9 cellular contexts compared by ENCODE assay signal in the genomic region with DNA sequence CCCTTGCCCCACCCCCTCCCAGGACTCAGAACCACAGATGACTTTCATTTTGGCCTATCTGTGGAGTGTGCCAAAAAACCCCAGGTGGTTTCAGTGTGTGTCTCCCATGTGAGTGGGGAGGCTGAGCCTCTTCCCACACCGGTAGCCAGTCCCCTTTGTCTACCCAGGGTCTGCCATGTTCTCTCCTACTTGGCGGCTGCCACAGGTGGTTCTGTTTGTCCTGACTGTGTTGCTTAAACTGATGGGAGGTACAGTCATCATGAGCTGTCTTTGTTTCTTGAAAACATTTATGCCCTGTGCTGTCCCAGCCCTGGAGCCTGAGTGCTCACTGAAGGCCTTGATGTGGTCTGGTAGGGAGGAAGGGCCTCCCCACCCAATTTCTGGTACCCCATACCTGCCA. TPM values are rescaled to one million over a fixed set of nuclear protein-coding genes. Genes with fewer than 3 reads are reported as not detected.
DNase-seq lines count a peak whose midpoint lies in the region; ATAC-seq and TF ChIP-seq lines count a peak whose summit lies in the region.
"Had no signal": no experiment of that assay in that cellular context is flagged by ENCODE, and none has a peak within 500 bp of the region (broad histone marks: within the 10 kb centered on the region; RNA-seq: fewer than 3 reads in every experiment).

No MANE protein-coding gene starts in this region.

- peak overlapping the region; percentile 52 for H3K27ac Mint-ChIP-seq in activated CD8-positive, alpha-beta memory T cell treated with anti-CD3 and anti-CD28 coated beads, Interleukin-2, amount 10 ng/mL, durations not matched to agents 7 days and 5 days

- intact Hi-C loops in tibial artery (cut with DNase I; ENCODE audit: low total_unique reads), result no loop called here
- intact Hi-C loops in vagina (cut with DNase I), result no loop called here

- no peaks in the 10 kb centered on the region for H3K9me3 Mint-ChIP-seq in activated CD8-positive, alpha-beta memory T cell treated with anti-CD3 and anti-CD28 coated beads, Interleukin-2, amount 10 ng/mL, durations not matched to agents 7 days and 5 days (ENCODE audit: low read depth)

- H3K9me3 ChIP-seq in tibial artery (no peaks in the 10 kb centered on the region), vagina (no peaks in the 10 kb centered on the region)

- H3K27me3 Mint-ChIP-seq in activated CD8-positive, alpha-beta memory T cell treated with anti-CD3 and anti-CD28 coated beads, Interleukin-2, amount 10 ng/mL, durations not matched to agents 7 days and 5 days, result no peaks in the 10 kb centered on the region

- H3K27ac ChIP-seq in tibial artery, result peak overlapping the region; percentile 83 to 87
- no peak overlapping the region for H3K27ac ChIP-seq in vagina

- H3K36me3 ChIP-seq in tibial artery, result no peaks in the 10 kb centered on the region
- H3K36me3 ChIP-seq in vagina, result no peaks in the 10 kb centered on the region

- H3K4me1 Mint-ChIP-seq in activated CD8-positive, alpha-beta memory T cell treated with anti-CD3 and anti-CD28 coated beads, Interleukin-2, amount 10 ng/mL, durations not matched to agents 7 days and 5 days, result peaks cover 34% of the 10 kb centered on the region

- TF ChIP-seq POLR2A in vagina (IDR thresholded peaks at IDR 0.05), result no peak

- CTCF ChIA-PET in activated CD8-positive, alpha-beta memory T cell treated with anti-CD3 and anti-CD28 coated beads, Interleukin-2, amount 10 ng/mL, durations not matched to agents 7 days and 5 days (lab: Charles Lee), result interaction anchor here (1.0 to 7.0 kb wide), 4 partner anchors 12 to 101 kb away, joined by 3 to 63 read pairs (median 4); no protein-coding TSS in a partner anchor

- H3K4me3 ChIP-seq in fibroblast of mammary gland (ENCODE audit: control insufficient read depth, low read depth, low read length) (no peak overlapping the region), tibial artery (no peak overlapping the region), vagina (no peak overlapping the region)

- no peak overlapping the region for H3K4me3 Mint-ChIP-seq in activated CD8-positive, alpha-beta memory T cell treated with anti-CD3 and anti-CD28 coated beads, Interleukin-2, amount 10 ng/mL, durations not matched to agents 7 days and 5 days

- H3K27me3 ChIP-seq in tibial artery (no peaks in the 10 kb centered on the region), vagina (no peaks in the 10 kb centered on the region)

- DNase-seq in activated CD8-positive, alpha-beta memory T cell treated with anti-CD3 and anti-CD28 coated beads, Interleukin-2, amount 10 ng/mL, durations not matched to agents 7 days and 5 days, result no peak
- DNase-seq in activated CD8-positive, alpha-beta memory T cell treated with anti-CD3 and anti-CD28 coated beads for 24 hours, result no peak
- DNase-seq in activated T-cell treated with anti-CD3 and anti-CD28 coated beads for 4 hours, result peak; percentile 24
- DNase-seq in fibroblast of mammary gland (ENCODE audit: low read depth), result peak; percentile 78
- no peak for DNase-seq in tibial artery
- DNase-seq in NCI-H748 treated with DMSO at 0.1 percent for 48 hours (lab: John Stamatoyannopoulos, UW), result no peak
- DNase-seq in vagina (ENCODE audit: extremely low spot score in 2 of 2), result no peak
- DNase-seq in DMS153 treated with DMSO at 0.1 percent for 48 hours (lab: John Stamatoyannopoulos, UW; ENCODE audit: unreplicated experiment), result no peak
- DNase-seq: NCI-H446 had no signal

- H3K4me1 ChIP-seq in tibial artery (peaks cover 6 to 87% (median 73%) of the 10 kb centered on the region in 4 donors), vagina (peaks cover 38% of the 10 kb centered on the region)

- TF ChIP-seq CTCF in fibroblast of mammary gland (conservative IDR thresholded peaks at IDR 0.05; ENCODE audit: control insufficient read depth, insufficient read depth, low read depth, low read length) (no peak), tibial artery (IDR thresholded peaks at IDR 0.05) (no peak), vagina (IDR thresholded peaks at IDR 0.05) (no peak)

- peaks cover 13% of the 10 kb centered on the region for H3K36me3 Mint-ChIP-seq in activated CD8-positive, alpha-beta memory T cell treated with anti-CD3 and anti-CD28 coated beads, Interleukin-2, amount 10 ng/mL, durations not matched to agents 7 days and 5 days

- peak; percentile 38 for ATAC-seq in activated CD8-positive, alpha-beta memory T cell treated with anti-CD3 and anti-CD28 coated beads, Interleukin-2, amount 10 ng/mL, durations not matched to agents 7 days and 5 days

RNA-seq across cellular contexts. Expression of gene SUSD2, which starts 39.7 kb away (rescaled TPM):
- under 1 TPM; 0.52 to 0.96 TPM for total RNA-seq in activated CD8-positive, alpha-beta memory T cell treated with anti-CD3 and anti-CD28 coated beads, Interleukin-2, amount 10 ng/mL, durations not matched to agents 7 days and 5 days
- 9.1 TPM for total RNA-seq in vagina

Comparison
In these comparisons a context has a peak if more than half of its experiments do, and no peak if none do; other contexts are left out.
1. DNase-seq: peak in activated T-cell treated with anti-CD3 and anti-CD28 coated beads for 4 hours (single experiment) and fibroblast of mammary gland (single experiment); none in activated CD8-positive, alpha-beta memory T cell treated with anti-CD3 and anti-CD28 coated beads, Interleukin-2, amount 10 ng/mL, durations not matched to agents 7 days and 5 days (single experiment), activated CD8-positive, alpha-beta memory T cell treated with anti-CD3 and anti-CD28 coated beads for 24 hours (single experiment), tibial artery (0 of 2), NCI-H748 treated with DMSO at 0.1 percent for 48 hours (single experiment), vagina (0 of 2) and DMS153 treated with DMSO at 0.1 percent for 48 hours (single experiment).